ENCODE assay signal across 27 cellular contexts in genomic region chr10:77309103-77310013, GRCh38.
"Had no signal": no experiment of that assay in that cellular context is flagged by ENCODE, and none has a peak within 500 bp of the region (broad histone marks: within the 10 kb centered on the region; RNA-seq: fewer than 3 reads in every experiment).

No MANE protein-coding gene starts in this region.

- H3K27ac ChIP-seq: breast epithelium, epithelial cell of prostate, left ventricle myocardium inferior, neutrophil, upper lobe of right lung had no signal

- H3K36me3 Mint-ChIP-seq: activated CD4-positive, alpha-beta memory T cell treated with anti-CD3 and anti-CD28 coated beads for 36 hours had no signal

- H3K27ac Mint-ChIP-seq: activated CD4-positive, alpha-beta memory T cell treated with anti-CD3 and anti-CD28 coated beads for 36 hours; activated CD4-positive, alpha-beta T cell treated with anti-CD3 and anti-CD28 coated beads, Interleukin-2, amount 10 ng/mL, durations not matched to agents 24 days and 14 days; activated T-helper 17 cell treated with anti-CD3 and anti-CD28 coated beads, Interleukin-2, amount 50 U/mL, for 72 hours; dendritic cell treated with granulocyte-macrophage colony-stimulating factor and Interleukin-4, amounts not matched to agents 40 ng/mL and 50 ng/mL, for 4 days; nephron progenitor cell; T-helper 17 cell had no signal

- H3K4me1 ChIP-seq: breast epithelium, left ventricle myocardium inferior, upper lobe of right lung had no signal

- H3K4me1 Mint-ChIP-seq: activated CD4-positive, alpha-beta T cell treated with anti-CD3 and anti-CD28 coated beads, Interleukin-2, amount 10 ng/mL, durations not matched to agents 24 days and 14 days; activated T-helper 17 cell treated with anti-CD3 and anti-CD28 coated beads, Interleukin-2, amount 50 U/mL, for 72 hours; nephron progenitor cell had no signal

- H3K27me3 ChIP-seq: breast epithelium, gastrocnemius medialis, hepatocyte, upper lobe of right lung had no signal

- H3K4me3 ChIP-seq: breast epithelium, gastrocnemius medialis, hepatocyte, left ventricle myocardium inferior, mucosa of descending colon, upper lobe of right lung had no signal

- H3K36me3 ChIP-seq: breast epithelium, gastrocnemius medialis, left ventricle myocardium inferior, neutrophil, upper lobe of right lung had no signal

- H3K9me3 Mint-ChIP-seq: activated CD4-positive, alpha-beta memory T cell treated with anti-CD3 and anti-CD28 coated beads for 36 hours; activated CD4-positive, alpha-beta T cell treated with anti-CD3 and anti-CD28 coated beads, Interleukin-2, amount 10 ng/mL, durations not matched to agents 24 days and 14 days; activated T-helper 17 cell treated with anti-CD3 and anti-CD28 coated beads, Interleukin-2, amount 50 U/mL, for 72 hours; dendritic cell treated with granulocyte-macrophage colony-stimulating factor and Interleukin-4, amounts not matched to agents 40 ng/mL and 50 ng/mL, for 4 days; nephron progenitor cell had no signal

- ATAC-seq: activated T-helper 17 cell treated with anti-CD3 and anti-CD28 coated beads, Interleukin-2, amount 50 U/mL, for 72 hours; gastrocnemius medialis; mucosa of descending colon; stimulated activated naive CD8-positive, alpha-beta T cell treated with anti-CD3 and anti-CD28 coated beads, Interleukin-15, Interleukin-2, amounts not matched to agents 100 U/mL and 50 U/mL, for 24 hours; T-helper 17 cell; upper lobe of right lung had no signal

- DNase-seq: activated CD4-positive, alpha-beta memory T cell treated with anti-CD3 and anti-CD28 coated beads for 36 hours; activated CD4-positive, alpha-beta T cell treated with anti-CD3 and anti-CD28 coated beads, Interleukin-2, amount 10 ng/mL, durations not matched to agents 24 days and 14 days; activated CD4-positive, CD25-positive, alpha-beta regulatory T cell treated with anti-CD3 and anti-CD28 coated beads, Interleukin-2, amount 50 U/mL, for 72 hours; activated CD8-positive, alpha-beta memory T cell treated with anti-CD3 and anti-CD28 coated beads, Interleukin-2, amount 50 U/mL, for 4 hours; activated gamma-delta T cell treated with Interleukin-2 at 50 U/mL for 16 hours; activated naive CD4-positive, alpha-beta T cell treated with anti-CD3 and anti-CD28 coated beads, Interleukin-2, amount 50 U/mL, for 16 hours; activated T-cell treated with anti-CD3 and anti-CD28 coated beads, Interleukin-2, amount 50 U/mL, for 1 hour; central memory CD4-positive, alpha-beta T cell; effector CD4-positive, alpha-beta T cell; gastrocnemius medialis; glutamatergic neuron; islet precursor cell; left ventricle myocardium inferior; mucosa of descending colon; nephron progenitor cell; stimulated activated CD4-positive, alpha-beta T cell treated with anti-CD3 and anti-CD28 coated beads, Interleukin-15, amount 100 ng/mL, for 24 hours; stimulated activated CD4-positive, alpha-beta T cell treated with anti-CD3 and anti-CD28 coated beads, Interleukin-2, amount 100 ng/mL, for 24 hours; stimulated activated naive CD8-positive, alpha-beta T cell treated with anti-CD3 and anti-CD28 coated beads, Interleukin-15, Interleukin-2, amounts not matched to agents 100 U/mL and 50 U/mL, for 24 hours; T-helper 17 cell; T1000; upper lobe of right lung had no signal

- H3K4me3 Mint-ChIP-seq: activated CD4-positive, alpha-beta memory T cell treated with anti-CD3 and anti-CD28 coated beads for 36 hours; activated CD4-positive, alpha-beta T cell treated with anti-CD3 and anti-CD28 coated beads, Interleukin-2, amount 10 ng/mL, durations not matched to agents 24 days and 14 days; activated T-helper 17 cell treated with anti-CD3 and anti-CD28 coated beads, Interleukin-2, amount 50 U/mL, for 72 hours; dendritic cell treated with granulocyte-macrophage colony-stimulating factor and Interleukin-4, amounts not matched to agents 40 ng/mL and 50 ng/mL, for 4 days; nephron progenitor cell; T-helper 17 cell had no signal

- H3K27me3 Mint-ChIP-seq: activated CD4-positive, alpha-beta memory T cell treated with anti-CD3 and anti-CD28 coated beads for 36 hours; activated CD4-positive, alpha-beta T cell treated with anti-CD3 and anti-CD28 coated beads, Interleukin-2, amount 10 ng/mL, durations not matched to agents 24 days and 14 days; T-helper 17 cell had no signal

- H3K9me3 ChIP-seq: breast epithelium, gastrocnemius medialis, left ventricle myocardium inferior, mucosa of descending colon, neutrophil, upper lobe of right lung had no signal
